12 cellular contexts compared by ENCODE assay signal in genomic region chr10:112783653-112784426, GRCh38.
DNase-seq lines count a peak whose midpoint lies in the region; ATAC-seq and TF ChIP-seq lines count a peak whose summit lies in the region.
"Had no signal": no experiment of that assay in that cellular context is flagged by ENCODE, and none has a peak within 500 bp of the region (broad histone marks: within the 10 kb centered on the region; RNA-seq: fewer than 3 reads in every experiment).

No MANE protein-coding gene starts in this region.

- H3K9me3 Mint-ChIP-seq in nephron: peaks cover 3% of the 10 kb centered on the region

- H3K27me3 Mint-ChIP-seq in nephron (ENCODE audit: low read depth): no peaks in the 10 kb centered on the region

- no peak for TF ChIP-seq EP300 in stomach (IDR thresholded peaks at IDR 0.05)

- TF ChIP-seq POLR2A in stomach (IDR thresholded peaks at IDR 0.05): no peak

- TF ChIP-seq CTCF in nephron (IDR thresholded peaks at IDR 0.05; ENCODE audit: unreplicated experiment in 3 of 3): no peak
- TF ChIP-seq CTCF in stomach (IDR thresholded peaks at IDR 0.05): no peak

- no peaks in the 10 kb centered on the region for H3K36me3 ChIP-seq in endocrine pancreas (ENCODE audit: control insufficient read depth, insufficient read depth, low read length)
- H3K36me3 ChIP-seq in stomach: no peaks in the 10 kb centered on the region
- H3K36me3 ChIP-seq: thoracic aorta had no signal

- DNase-seq in EH (ENCODE audit: low read depth): peak; percentile 15
- DNase-seq in NCI-H1105 (lab: John Stamatoyannopoulos, UW): peak; percentile 20
- DNase-seq in GDM1 (lab: John Stamatoyannopoulos, UW): no peak
- DNase-seq in H4 (ENCODE audit: low spot score): no peak
- no peak for DNase-seq in stomach
- DNase-seq: activated CD4-positive, alpha-beta T cell treated with anti-CD3 and anti-CD28 coated beads, Interleukin-2, amount 50 U/mL, for 4 hours; activated effector memory CD4-positive, alpha-beta T cell treated with anti-CD3 and anti-CD28 coated beads, Interleukin-2, amount 50 U/mL, for 16 hours; NCI-H1694 treated with DMSO at 0.1 percent for 48 hours had no signal

- no peak for ATAC-seq in HG02588 (IDR thresholded peaks at IDR 0.05; ENCODE audit: unreplicated experiment)

- H3K9me3 ChIP-seq in endocrine pancreas (ENCODE audit: control insufficient read depth, low read length): no peaks in the 10 kb centered on the region
- peaks cover 0 to 2% (median under 1%) of the 10 kb centered on the region in 4 donors for H3K9me3 ChIP-seq in stomach
- H3K9me3 ChIP-seq: thoracic aorta had no signal

- intact Hi-C loops in stomach (cut with DNase I; ENCODE audit: low total_unique reads): no loop called here

- 66 to 86% (median 83%) methylated on average over 17 of the region's 17 CpGs for WGBS in stomach, 5 donors

- H3K27ac ChIP-seq in stomach: no peak overlapping the region
- H3K27ac ChIP-seq: thoracic aorta had no signal

- H3K9ac ChIP-seq in endocrine pancreas (ENCODE audit: control insufficient read depth, insufficient read depth, low read length): no peak overlapping the region

- H3K4me1 ChIP-seq in endocrine pancreas (ENCODE audit: control insufficient read depth, insufficient read depth, low read length) (no peaks in the 10 kb centered on the region), stomach (peaks cover 0 to 8% (median 1%) of the 10 kb centered on the region in 4 donors)

- H3K4me3 ChIP-seq in endocrine pancreas (ENCODE audit: control insufficient read depth, insufficient read depth, low read length) (peak overlapping the region; percentile 35), stomach (no peak overlapping the region)
- H3K4me3 ChIP-seq: thoracic aorta had no signal

- peaks cover 56% of the 10 kb centered on the region for H3K4me1 Mint-ChIP-seq in nephron

- peak overlapping the region; percentile 73 to 93 (median 86) for H3K27ac Mint-ChIP-seq in nephron

- peak overlapping the region; percentile 5 to 40 (median 27) for H3K4me3 Mint-ChIP-seq in nephron

- peaks cover 3% of the 10 kb centered on the region for H3K36me3 Mint-ChIP-seq in nephron (ENCODE audit: low read depth)

- no peaks in the 10 kb centered on the region for H3K27me3 ChIP-seq in endocrine pancreas (ENCODE audit: control insufficient read depth, insufficient read depth, low read length)
- H3K27me3 ChIP-seq in stomach: no peaks in the 10 kb centered on the region

Comparison
In these comparisons a context has a peak if more than half of its experiments do, and no peak if none do; other contexts are left out.
1. DNase-seq: peak in EH (single experiment) and NCI-H1105 (single experiment); none in GDM1 (single experiment), H4 (single experiment) and stomach (single experiment).